20 cellular contexts compared by ENCODE assay signal in the genomic region with DNA sequence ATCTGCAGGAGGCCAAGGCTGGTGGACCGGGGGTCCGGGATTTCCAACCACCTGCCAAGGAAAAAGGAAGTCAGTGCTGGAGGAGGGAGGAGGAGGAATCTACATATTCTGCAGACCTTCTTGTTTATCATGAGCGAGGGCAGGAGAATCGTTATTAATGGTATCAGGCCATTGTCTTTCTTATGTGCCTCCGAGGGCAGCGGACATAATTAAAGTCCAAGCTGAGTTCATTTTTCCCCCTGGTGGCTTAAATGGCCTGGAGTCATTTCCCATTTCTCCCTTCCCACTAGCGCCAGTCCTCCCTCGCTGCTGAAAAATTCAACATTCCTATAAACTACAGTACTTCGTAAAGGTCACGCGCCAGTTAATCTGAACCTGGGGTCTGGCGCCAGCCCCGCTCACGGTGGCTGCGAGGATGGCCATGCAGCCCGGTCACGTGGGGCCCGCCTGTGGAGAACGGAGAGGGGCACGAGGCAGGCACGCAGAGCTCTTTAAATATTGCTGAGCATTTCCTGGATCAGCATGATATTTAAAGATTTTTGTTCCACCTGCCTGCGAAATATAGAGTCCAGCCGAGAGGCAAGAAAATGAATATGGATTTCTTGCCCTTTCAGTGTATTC.
"Had no signal": no experiment of that assay in that cellular context is flagged by ENCODE, and none has a peak within 500 bp of the region (broad histone marks: within the 10 kb centered on the region; RNA-seq: fewer than 3 reads in every experiment).

No MANE protein-coding gene starts in this region.

- H3K36me3 Mint-ChIP-seq: naive thymus-derived CD8-positive, alpha-beta T cell had no signal

- H3K36me3 ChIP-seq: esophagus squamous epithelium, gastroesophageal sphincter, ovary, thyroid gland, upper lobe of left lung, uterus had no signal

- H3K9me3 Mint-ChIP-seq: dendritic cell treated with granulocyte-macrophage colony-stimulating factor and Interleukin-4, amounts not matched to agents 40 ng/mL and 50 ng/mL, for 4 days; effector memory CD8-positive, alpha-beta T cell had no signal

- DNase-seq: effector memory CD8-positive, alpha-beta T cell; esophagus squamous epithelium; foreskin fibroblast; glutamatergic neuron; islet precursor cell; mammary epithelial cell; mucosa of descending colon; naive thymus-derived CD8-positive, alpha-beta T cell; nucleus accumbens; ovary; right cardiac atrium; small intestine; stimulated activated CD4-positive, alpha-beta T cell treated with anti-CD3 and anti-CD28 coated beads, Interleukin-12 subunit alpha, Interleukin-12 subunit beta, amount 100 ng/mL, for 4 hours; stimulated activated naive CD4-positive, alpha-beta T cell; thyroid gland; uterus had no signal

- H3K4me3 ChIP-seq: esophagus squamous epithelium, gastroesophageal sphincter, mucosa of descending colon, ovary, thyroid gland, upper lobe of left lung, uterus had no signal

- H3K4me1 Mint-ChIP-seq: naive thymus-derived CD8-positive, alpha-beta T cell had no signal

- H3K27ac Mint-ChIP-seq: dendritic cell treated with granulocyte-macrophage colony-stimulating factor and Interleukin-4, amounts not matched to agents 40 ng/mL and 50 ng/mL, for 4 days; effector memory CD8-positive, alpha-beta T cell; naive thymus-derived CD8-positive, alpha-beta T cell had no signal

- H3K27ac ChIP-seq: esophagus squamous epithelium, gastroesophageal sphincter, ovary, thyroid gland, upper lobe of left lung, uterus had no signal

- H3K4me3 Mint-ChIP-seq: dendritic cell treated with granulocyte-macrophage colony-stimulating factor and Interleukin-4, amounts not matched to agents 40 ng/mL and 50 ng/mL, for 4 days; effector memory CD8-positive, alpha-beta T cell; naive thymus-derived CD8-positive, alpha-beta T cell had no signal

- H3K4me1 ChIP-seq: esophagus squamous epithelium, gastroesophageal sphincter, thyroid gland, upper lobe of left lung, uterus had no signal

- FAIRE-seq: small intestine had no signal

- ATAC-seq: effector memory CD8-positive, alpha-beta T cell; gastroesophageal sphincter; left lobe of liver; mucosa of descending colon; naive thymus-derived CD8-positive, alpha-beta T cell; right cardiac atrium had no signal

- H3K27me3 ChIP-seq: esophagus squamous epithelium, ovary, thyroid gland, upper lobe of left lung, uterus had no signal

- H3K9me3 ChIP-seq: esophagus squamous epithelium, gastroesophageal sphincter, mucosa of descending colon, ovary, thyroid gland, upper lobe of left lung, uterus had no signal
